Comparison of ENCODE assay signal across 9 cellular contexts in the genomic region with DNA sequence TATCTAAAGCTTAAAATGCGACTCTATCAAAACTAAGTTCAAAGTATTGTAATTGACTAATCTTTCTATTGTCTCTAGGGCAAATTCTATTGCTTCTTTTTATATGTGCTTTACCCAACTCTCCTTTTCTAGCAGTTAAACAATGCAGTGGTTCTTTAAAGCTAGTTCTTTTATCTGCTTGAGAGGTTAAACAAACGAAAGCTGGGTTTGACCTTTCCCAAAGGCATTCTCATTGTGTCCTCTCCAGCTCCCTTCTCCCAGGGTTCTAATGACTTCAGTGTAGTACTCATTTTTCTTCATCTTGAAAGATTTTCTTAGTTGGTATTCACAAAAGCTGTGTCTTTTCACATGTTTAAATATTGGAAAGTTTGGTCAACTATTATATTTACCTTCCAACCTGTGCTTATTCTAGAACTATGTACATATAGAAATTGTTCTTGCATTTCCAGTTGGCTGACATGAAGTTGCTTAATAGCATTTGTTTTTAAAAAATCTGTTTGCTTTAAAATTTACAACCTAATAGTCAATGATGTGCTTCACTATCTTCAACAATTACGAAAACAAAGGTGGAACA. TPM values are rescaled to one million over a fixed set of nuclear protein-coding genes. Genes with fewer than 3 reads are reported as not detected.
A peak's percentile ranks its signal among the peaks of the same experiment; 100 is the strongest.
DNase-seq lines count a peak whose midpoint lies in the region; ATAC-seq and TF ChIP-seq lines count a peak whose summit lies in the region.
"Had no signal": no experiment of that assay in that cellular context is flagged by ENCODE, and none has a peak within 500 bp of the region (broad histone marks: within the 10 kb centered on the region; RNA-seq: fewer than 3 reads in every experiment).

No MANE protein-coding gene starts in this region.

- CTCF ChIA-PET in CD8-positive, alpha-beta T cell (lab: Charles Lee), result interaction anchor here (0.7 kb wide), 1 partner anchor 12 kb away, joined by 3 read pairs; no protein-coding TSS in a partner anchor

- H3K9me3 ChIP-seq in CD8-positive, alpha-beta T cell (ENCODE audit: low read length), result no peaks in the 10 kb centered on the region

- H3K4me3 ChIP-seq in CD8-positive, alpha-beta T cell (ENCODE audit: low read depth, low read length), result no peak overlapping the region

- H3K9me3 Mint-ChIP-seq in CD8-positive, alpha-beta T cell, result no peaks in the 10 kb centered on the region
- H3K9me3 Mint-ChIP-seq in chondrocyte (ENCODE audit: low read depth) (no peaks in the 10 kb centered on the region), nephron progenitor cell (peaks cover 10% of the 10 kb centered on the region)

- peaks cover 11% of the 10 kb centered on the region for H3K4me1 Mint-ChIP-seq in CD8-positive, alpha-beta T cell (ENCODE audit: low read depth)
- H3K4me1 Mint-ChIP-seq in chondrocyte (ENCODE audit: low read depth) (peaks cover 18% of the 10 kb centered on the region), nephron progenitor cell (peaks cover 16% of the 10 kb centered on the region)

- no peak for TF ChIP-seq CTCF in CD8-positive, alpha-beta T cell (IDR thresholded peaks at IDR 0.05)
- TF ChIP-seq CTCF in chondrocyte (IDR thresholded peaks at IDR 0.05) (no peak), nephron progenitor cell (IDR thresholded peaks at IDR 0.05) (no peak)

- no peak for DNase-seq in CD8-positive, alpha-beta T cell
- DNase-seq in HuH-7 (ENCODE audit: low spot score) (peak; percentile 42), chondrocyte (ENCODE audit: low spot score) (no peak), nephron progenitor cell (no peak), NCI-H510A (lab: John Stamatoyannopoulos, UW) (no peak), GM19238 (ENCODE audit: insufficient read length, low spot score) (no peak), ACHN (no peak)
- DNase-seq: SW 1271 had no signal

- in situ Hi-C loops in ACHN (cut with HindIII; ENCODE audit: low pct_ligation_motif_present, low pct_unique_long_range_greater_than_20kb, low sequenced_read_pairs), result no loop called here

- H3K4me1 ChIP-seq in CD8-positive, alpha-beta T cell (ENCODE audit: insufficient read depth, low read length), result peaks cover 3% of the 10 kb centered on the region

- H3K36me3 ChIP-seq in CD8-positive, alpha-beta T cell (ENCODE audit: insufficient read depth, low read length), result no peaks in the 10 kb centered on the region

- peaks cover 10% of the 10 kb centered on the region for H3K27me3 ChIP-seq in CD8-positive, alpha-beta T cell (ENCODE audit: insufficient read depth, low read length)

- no peak overlapping the region for H3K27ac Mint-ChIP-seq in CD8-positive, alpha-beta T cell
- H3K27ac Mint-ChIP-seq in chondrocyte (ENCODE audit: unreplicated experiment) (no peak overlapping the region), nephron progenitor cell (no peak overlapping the region)

- intact Hi-C loops in CD8-positive, alpha-beta T cell (cut with DNase I, micrococcal nuclease), result no loop called here

- peaks cover 36% of the 10 kb centered on the region for H3K27me3 Mint-ChIP-seq in CD8-positive, alpha-beta T cell (ENCODE audit: low read depth)
- H3K27me3 Mint-ChIP-seq in chondrocyte (ENCODE audit: low read depth) (peaks cover 16% of the 10 kb centered on the region), nephron progenitor cell (ENCODE audit: low read depth, poor library complexity) (peaks cover 2% of the 10 kb centered on the region)

- no peak for ATAC-seq in CD8-positive, alpha-beta T cell
- ATAC-seq in GM21381 (IDR thresholded peaks at IDR 0.05; ENCODE audit: unreplicated experiment), result no peak

- H3K36me3 Mint-ChIP-seq in CD8-positive, alpha-beta T cell, result no peaks in the 10 kb centered on the region
- H3K36me3 Mint-ChIP-seq in chondrocyte (ENCODE audit: low read depth) (no peaks in the 10 kb centered on the region), nephron progenitor cell (ENCODE audit: low read depth) (peaks cover 8% of the 10 kb centered on the region)

- POLR2A ChIA-PET in CD8-positive, alpha-beta T cell (lab: Charles Lee), result no interaction called here

- no peak overlapping the region for H3K27ac ChIP-seq in CD8-positive, alpha-beta T cell (ENCODE audit: low read depth, low read length)

- H3K4me3 Mint-ChIP-seq in CD8-positive, alpha-beta T cell, result peak overlapping the region; percentile 20
- peak overlapping the region; percentile 76 for H3K4me3 Mint-ChIP-seq in chondrocyte (ENCODE audit: unreplicated experiment)
- H3K4me3 Mint-ChIP-seq in nephron progenitor cell, result peak overlapping the region; percentile 92

RNA-seq across cellular contexts. Expression of gene WASF3, which starts 1.5 kb away (rescaled TPM):
- not detected for total RNA-seq in CD8-positive, alpha-beta T cell
- 18.5 to 24.9 TPM (median 23.6 TPM) in 3 replicates for total RNA-seq in chondrocyte

Comparison
In these comparisons a context has a peak if more than half of its experiments do, and no peak if none do; other contexts are left out.
1. H3K4me3 Mint-ChIP-seq: peak in every context shown above with its lines; median percentile 92 in nephron progenitor cell; 76 in chondrocyte; 20 in CD8-positive, alpha-beta T cell.
2. RNA of gene WASF3, which starts 1.5 kb away (total RNA-seq): 18.5 to 24.9 TPM in chondrocyte; not detected in CD8-positive, alpha-beta T cell; every median in the first group is over 10 times any median in the second.